7 cellular contexts compared by ENCODE assay signal in the genomic region with DNA sequence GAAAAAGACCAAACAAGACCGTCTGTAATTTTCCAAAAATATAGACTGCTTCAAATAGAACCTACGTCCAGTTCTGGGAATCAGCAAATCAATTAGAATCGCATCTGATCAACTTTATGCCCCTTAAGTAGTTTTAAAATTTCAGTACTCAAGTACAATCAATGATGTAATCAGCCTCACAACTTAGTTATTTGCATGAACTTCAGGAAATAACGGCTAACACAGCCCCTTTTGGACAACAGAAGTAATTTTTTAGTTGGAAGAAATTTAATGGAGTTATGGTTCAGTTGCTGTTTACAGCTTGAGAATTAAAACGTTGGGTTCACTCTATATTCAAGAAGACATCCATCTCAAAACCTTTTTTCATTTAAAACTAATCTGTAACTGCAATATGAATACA. TPM values are rescaled to one million over a fixed set of nuclear protein-coding genes. Genes with fewer than 3 reads are reported as not detected.
A peak's percentile ranks its signal among the peaks of the same experiment; 100 is the strongest.
DNase-seq lines count a peak whose midpoint lies in the region; FAIRE-seq and TF ChIP-seq lines count a peak whose summit lies in the region.

No MANE protein-coding gene starts in this region.

- FAIRE-seq in H1 (lab: Jason Lieb, UNC) = no peak

- no peaks in the 10 kb centered on the region for H3K79me1 ChIP-seq in H1 (ENCODE audit: low read depth, low read length)

- H3K4me1 Mint-ChIP-seq in nephron = peaks cover 48% of the 10 kb centered on the region

- no peak for TF ChIP-seq POLR2A in H1 (IDR thresholded peaks at IDR 0.05; ENCODE audit: control extremely low read depth in 1 of 2, low read depth in 2 of 2, low read length in 2 of 2)

- no peak for TF ChIP-seq RAD21 in H1 (IDR thresholded peaks at IDR 0.05 in 1 of 2, conservative IDR thresholded peaks at IDR 0.05 in 1 of 2; ENCODE audit: low read depth in 2 of 2, low read length in 2 of 2)

- H3K4me1 ChIP-seq in H1 (replicated peaks in 1 of 4; ENCODE audit: control insufficient read depth in 3 of 4, insufficient read depth in 4 of 4, low read length in 3 of 4) = peaks cover 2 to 9% (median 4%) of the 10 kb centered on the region in 4 experiments; a peak in 4 of 7 replicates

- no peak overlapping the region for H2BK5ac ChIP-seq in H1 (ENCODE audit: low read depth, low read length)

- H2AFZ ChIP-seq in H1 (ENCODE audit: low read length) = no peak overlapping the region

- POLR2A ChIA-PET in H1 (lab: Charles Lee; ENCODE audit: partially characterized antibody) = interaction anchor here (1.3 kb wide), 1 partner anchor 143 kb away, joined by 3 read pairs; no protein-coding TSS in a partner anchor

- peak overlapping the region; percentile 60 to 85 for H3K4me2 ChIP-seq in H1 (ENCODE audit: insufficient read depth in 1 of 2, low read depth in 2 of 2, low read length in 2 of 2)

- H3K27me3 Mint-ChIP-seq in nephron (ENCODE audit: low read depth) = no peaks in the 10 kb centered on the region

- H3K9ac ChIP-seq in H1 (replicated peaks in 1 of 4; ENCODE audit: extremely low read depth in 1 of 4, low read depth in 3 of 4, low read length in 3 of 4) = no peak overlapping the region

- H4K8ac ChIP-seq in H1 (ENCODE audit: extremely low read depth, insufficient read depth, low read length) = no peak overlapping the region

- no peaks in the 10 kb centered on the region for H3K27me3 ChIP-seq in H1 (replicated peaks in 1 of 4; ENCODE audit: control insufficient read depth in 3 of 4, extremely low read depth in 1 of 4, insufficient read depth in 3 of 4, low read length in 3 of 4)

- H3K36me3 ChIP-seq in H1 (ENCODE audit: control insufficient read depth in 2 of 4, insufficient read depth in 4 of 4, low read length in 3 of 4) = no peaks in the 10 kb centered on the region

- H2BK120ac ChIP-seq in H1 (replicated peaks; ENCODE audit: low read depth, low read length) = no peak overlapping the region

- H3K36me3 Mint-ChIP-seq in nephron (ENCODE audit: low read depth) = peaks cover 2% of the 10 kb centered on the region

- H3K9me3 ChIP-seq in H1 (ENCODE audit: insufficient read depth in 2 of 2, low read depth in 1 of 2, low read length in 1 of 2) = no peaks in the 10 kb centered on the region

- peak overlapping the region in 3 of 4 experiments; percentile 56 to 74 (median 72); a peak in 6 of 8 replicates for H3K4me3 ChIP-seq in H1 (ENCODE audit: extremely low read depth in 1 of 4, insufficient read depth in 2 of 4, low read depth in 3 of 4, low read length in 4 of 4)

- H3K23me2 ChIP-seq in H1 (ENCODE audit: low read depth, low read length) = peaks cover 8% of the 10 kb centered on the region; the same call in 1 of the 2 replicates

- no peak overlapping the region for H3K56ac ChIP-seq in H1 (replicated peaks; ENCODE audit: insufficient read length, low read depth, low read length)

- DNase-seq in GM20000 (ENCODE audit: low spot score) = peak; percentile 31
- DNase-seq in RKO (ENCODE audit: low spot score) = peak; percentile 71
- DNase-seq in H1 (ENCODE audit: low read depth in 1 of 2, low spot score in 2 of 2) = no peak
- DNase-seq in activated gamma-delta T cell treated with Interleukin-2 at 50 U/mL for 16 hours = no peak
- DNase-seq in NCI-H510A treated with DMSO at 0.1 percent for 48 hours (lab: John Stamatoyannopoulos, UW) = no peak
- no peak for DNase-seq in NCI-H510A (lab: John Stamatoyannopoulos, UW)

- no peak overlapping the region for H3K23ac ChIP-seq in H1 (ENCODE audit: insufficient read length)

- no peak for TF ChIP-seq CTCF in GM20000 (IDR thresholded peaks at IDR 0.05; ENCODE audit: extremely low read depth, missing control alignments)
- no peak for TF ChIP-seq CTCF in H1 (IDR thresholded peaks at IDR 0.05; ENCODE audit: control extremely low read depth in 1 of 3, insufficient read depth in 1 of 3, low read depth in 1 of 3, low read length in 3 of 3)
- TF ChIP-seq CTCF in nephron (IDR thresholded peaks at IDR 0.05; ENCODE audit: unreplicated experiment in 3 of 3) = no peak

- H3K27ac ChIP-seq in H1 (ENCODE audit: low read depth, low read length) = no peak overlapping the region

- no peak overlapping the region for H3K18ac ChIP-seq in H1 (ENCODE audit: extremely low read depth, low read length)

- peaks cover 0 to 38% of the 10 kb centered on the region in 2 experiments; a peak in 2 of 4 replicates for H3K79me2 ChIP-seq in H1 (ENCODE audit: control insufficient read depth in 1 of 2, insufficient read depth in 2 of 2, low read length in 2 of 2)

- no peak overlapping the region for H2BK20ac ChIP-seq in H1 (ENCODE audit: low read length)

- no peak overlapping the region for H2AK5ac ChIP-seq in H1 (ENCODE audit: low read depth, low read length)

- H3K27ac Mint-ChIP-seq in nephron = peak overlapping the region; percentile 94 to 97 (median 95)

- no peak overlapping the region for H4K5ac ChIP-seq in H1 (ENCODE audit: insufficient read length, low read depth, low read length)

- no peak overlapping the region for H3K4ac ChIP-seq in H1 (replicated peaks; ENCODE audit: insufficient read length, low read depth, low read length)

- CTCF ChIA-PET in H1 (lab: Charles Lee; ENCODE audit: partially characterized antibody) = interaction anchor here (1.1 to 3.1 kb wide), 5 partner anchors 17 to 29 kb away, joined by 3 to 13 read pairs (median 3); no protein-coding TSS in a partner anchor

- no peak overlapping the region for H4K91ac ChIP-seq in H1 (replicated peaks; ENCODE audit: insufficient read length, low read length)

- H4K20me1 ChIP-seq in H1 (replicated peaks in 1 of 2; ENCODE audit: control insufficient read depth in 1 of 2, insufficient read depth in 2 of 2, low read length in 2 of 2) = peaks cover 3 to 4% of the 10 kb centered on the region in 2 experiments

- peak overlapping the region; percentile 87 to 95 (median 94) for H3K4me3 Mint-ChIP-seq in nephron

- H3K14ac ChIP-seq in H1 (ENCODE audit: insufficient read length) = no peak overlapping the region

- no peak overlapping the region for H2BK12ac ChIP-seq in H1 (ENCODE audit: low read depth, low read length)

- no peak overlapping the region for H2BK15ac ChIP-seq in H1 (ENCODE audit: low read length)

- 56% methylated on average over 5 of the region's 5 CpGs; no CpG with 5 or more reads in 1 of the 2 experiments for WGBS in H1 (ENCODE audit: extremely low coverage in 1 of 2, insufficient coverage in 1 of 2, insufficient read length in 1 of 2, insufficient replicate concordance in 2 of 2, low coverage in 1 of 2, low lambda C conversion rate in 2 of 2, missing lambda C conversion rate in 1 of 2), 2 experiments

- TF ChIP-seq EP300 in H1 (IDR thresholded peaks at IDR 0.05; ENCODE audit: borderline replicate concordance in 1 of 2, low read depth in 2 of 2, low read length in 2 of 2) = no peak

- H3K9me3 Mint-ChIP-seq in nephron = no peaks in the 10 kb centered on the region

TF ChIP-seq in H1, 55 proteins besides CTCF, POLR2A, EP300 and RAD21:
- TF ChIP-seq CBX8 (IDR thresholded peaks at IDR 0.05; ENCODE audit: borderline replicate concordance, low read depth, low read length) (no peak), SIRT6 (IDR thresholded peaks at IDR 0.05; ENCODE audit: low read length) (no peak), TEAD4 (IDR thresholded peaks at IDR 0.05; ENCODE audit: low read depth, low read length) (no peak), GABPA (IDR thresholded peaks at IDR 0.05; ENCODE audit: borderline replicate concordance, insufficient read depth, low read length) (no peak), POU5F1 (IDR thresholded peaks at IDR 0.05; ENCODE audit: low read depth, low read length) (no peak), CTBP2 (IDR thresholded peaks at IDR 0.05; ENCODE audit: borderline replicate concordance, insufficient read depth, insufficient read length, low read length) (no peak)

RNA-seq across cellular contexts. Expression of a gene that starts 1.1 kb away (rescaled TPM):
- total RNA-seq in H1 (2021; fragmentation: NEBNext Ultra II Directional; extraction: Animal tissue kit (Norgen Biotek cat#: 25700)) = 13.0 and 15.3 TPM in 2 replicates
- polyA plus RNA-seq in H1 (2011; rRNA removed) = 2.7 and 4.2 TPM in 2 replicates
- 3.6 TPM for polyA plus RNA-seq in H1 (2011; cell fraction: cytosol; rRNA removed)
- polyA plus RNA-seq in H1 (2011; cell fraction: nucleus; rRNA removed) = 5.0 TPM
- 5.1 to 6.2 TPM (median 5.8 TPM) in 4 replicates for polyA plus RNA-seq in H1 (2012, experiment 1 of 2)
- 0.60 TPM for polyA plus RNA-seq in H1 (2012, experiment 2 of 2)
- 5.8 TPM for polyA plus RNA-seq in H1 (2013, experiment 1 of 2)
- 5.8 TPM for polyA plus RNA-seq in H1 (2013, experiment 2 of 2)
- polyA minus RNA-seq in H1 (2011; rRNA and poly(A)+ RNA removed) = 13.8 and 14.7 TPM in 2 replicates
- polyA minus RNA-seq in H1 (2011; cell fraction: cytosol; rRNA and poly(A)+ RNA removed) = 10.8 TPM
- 35.9 TPM for polyA minus RNA-seq in H1 (2011; cell fraction: nucleus; rRNA and poly(A)+ RNA removed)

Comparison
In these comparisons a context has a peak if more than half of its experiments do, and no peak if none do; other contexts are left out.
1. DNase-seq: peak in GM20000 (single experiment) and RKO (single experiment); none in H1 (0 of 2), activated gamma-delta T cell treated with Interleukin-2 at 50 U/mL for 16 hours (single experiment), NCI-H510A treated with DMSO at 0.1 percent for 48 hours (single experiment) and NCI-H510A (single experiment).